ENCODE assay signal across 8 cellular contexts in the genomic region with DNA sequence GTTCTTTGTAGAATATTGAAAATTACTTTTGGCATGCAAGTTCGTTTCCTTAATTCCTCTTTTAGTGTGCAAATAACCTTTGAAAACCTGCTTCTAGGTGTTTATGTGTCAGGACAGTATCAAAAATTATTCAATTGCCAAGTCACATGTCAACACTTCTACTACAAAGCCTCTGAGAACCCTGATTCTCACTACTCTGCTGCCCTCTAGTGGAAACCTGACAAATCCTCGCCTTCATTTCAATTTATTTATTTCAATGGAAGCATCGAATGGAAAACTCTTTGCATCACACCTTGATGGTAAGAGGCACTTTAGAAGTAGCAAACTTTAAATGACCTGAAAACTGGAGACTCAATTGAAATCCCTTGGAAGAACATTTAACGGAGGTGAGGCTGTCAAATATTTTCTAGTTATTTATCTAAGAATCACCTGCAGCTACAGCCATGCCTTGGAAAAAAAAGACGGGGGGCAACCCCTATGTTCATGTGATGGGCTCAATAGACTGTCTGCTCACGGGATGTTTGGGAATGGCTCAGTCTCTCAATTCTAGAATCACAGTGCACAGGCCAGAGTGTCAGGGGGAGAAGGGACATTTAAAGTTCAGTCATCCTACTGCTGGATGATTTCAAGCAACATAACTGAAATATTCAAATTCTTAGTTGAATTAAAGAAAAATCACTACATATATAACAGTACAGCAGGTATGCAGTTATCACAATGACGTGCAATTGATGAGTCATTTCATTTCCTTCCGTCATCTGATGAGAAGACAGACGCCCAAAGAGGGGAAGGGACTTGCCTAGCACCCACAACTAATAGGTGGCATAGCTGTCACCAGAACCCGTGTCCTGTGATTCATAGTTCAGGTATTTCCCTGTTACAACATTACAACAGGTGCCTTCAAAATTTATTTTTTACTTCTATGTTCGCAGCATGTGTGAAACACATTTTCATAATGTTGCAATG.
DNase-seq lines count a peak whose midpoint lies in the region; ATAC-seq, FAIRE-seq and TF ChIP-seq lines count a peak whose summit lies in the region.

No MANE protein-coding gene starts in this region.

- H3K4ac ChIP-seq in H1 (replicated peaks; ENCODE audit: insufficient read length, low read depth, low read length): no peak overlapping the region
- H3K4ac ChIP-seq in mesendoderm (ENCODE audit: low read depth, low read length): no peak overlapping the region

- no peak for TF ChIP-seq POLR2A in H1 (IDR thresholded peaks at IDR 0.05; ENCODE audit: control extremely low read depth in 1 of 2, low read depth in 2 of 2, low read length in 2 of 2)

- no peak overlapping the region for H3K27ac Mint-ChIP-seq in stimulated activated memory B cell treated with anti-CD40 and anti-IgM and Interleukin-4, amounts not matched to agents 10 μg/mL and 1 μg/mL and 100 μg/mL, for 72 hours

- no peak overlapping the region for H3K23ac ChIP-seq in H1 (ENCODE audit: insufficient read length)
- H3K23ac ChIP-seq in mesendoderm (ENCODE audit: low read length): no peak overlapping the region

- POLR2A ChIA-PET in H1 (lab: Charles Lee; ENCODE audit: partially characterized antibody): interaction anchor here (0.6 kb wide), 1 partner anchor 33 kb away, joined by 3 read pairs; no protein-coding TSS in a partner anchor

- H3K4me3 ChIP-seq in H1 (ENCODE audit: extremely low read depth in 1 of 4, insufficient read depth in 2 of 4, low read depth in 3 of 4, low read length in 4 of 4) (no peak overlapping the region), mesendoderm (ENCODE audit: low read length) (no peak overlapping the region)

- H3K27ac ChIP-seq in H1 (ENCODE audit: low read depth, low read length) (no peak overlapping the region), mesendoderm (ENCODE audit: low read depth, low read length) (no peak overlapping the region)

- no peak overlapping the region for H3K4me2 ChIP-seq in H1 (ENCODE audit: insufficient read depth in 1 of 2, low read depth in 2 of 2, low read length in 2 of 2)
- no peak overlapping the region for H3K4me2 ChIP-seq in mesendoderm (ENCODE audit: low read length)

- no peak for ATAC-seq in stimulated activated memory B cell treated with anti-CD40 and anti-IgM and Interleukin-4, amounts not matched to agents 10 μg/mL and 1 μg/mL and 100 μg/mL, for 72 hours

- H3K4me1 ChIP-seq in H1 (replicated peaks in 1 of 4; ENCODE audit: control insufficient read depth in 3 of 4, insufficient read depth in 4 of 4, low read length in 3 of 4) (no peaks in the 10 kb centered on the region), mesendoderm (ENCODE audit: control insufficient read depth, low read depth, low read length) (no peaks in the 10 kb centered on the region)

- H3K4me1 Mint-ChIP-seq in stimulated activated memory B cell treated with anti-CD40 and anti-IgM and Interleukin-4, amounts not matched to agents 10 μg/mL and 1 μg/mL and 100 μg/mL, for 72 hours: no peaks in the 10 kb centered on the region

- H2AK5ac ChIP-seq in H1 (ENCODE audit: low read depth, low read length): no peak overlapping the region
- no peak overlapping the region for H2AK5ac ChIP-seq in mesendoderm (ENCODE audit: low read length)

- FAIRE-seq in GM18507 (lab: Jason Lieb, UNC) (peak; percentile 79), RCC 7860 (lab: Jason Lieb, UNC) (peak; percentile 83), H1 (lab: Jason Lieb, UNC) (peak; percentile 88)

- H2BK12ac ChIP-seq in H1 (ENCODE audit: low read depth, low read length): no peak overlapping the region

- H4K8ac ChIP-seq in H1 (ENCODE audit: extremely low read depth, insufficient read depth, low read length) (no peak overlapping the region), mesendoderm (ENCODE audit: low read depth, low read length) (no peak overlapping the region)

- H3K18ac ChIP-seq in H1 (ENCODE audit: extremely low read depth, low read length) (no peak overlapping the region), mesendoderm (ENCODE audit: low read length) (no peak overlapping the region)

- H3K36me3 ChIP-seq in H1 (ENCODE audit: control insufficient read depth in 2 of 4, insufficient read depth in 4 of 4, low read length in 3 of 4) (no peaks in the 10 kb centered on the region), mesendoderm (ENCODE audit: control insufficient read depth, insufficient read depth, low read length) (no peaks in the 10 kb centered on the region)

- no peak overlapping the region for H2AFZ ChIP-seq in H1 (ENCODE audit: low read length)

- no peak for TF ChIP-seq EP300 in H1 (IDR thresholded peaks at IDR 0.05; ENCODE audit: borderline replicate concordance in 1 of 2, low read depth in 2 of 2, low read length in 2 of 2)

- CTCF ChIA-PET in H1 (lab: Charles Lee; ENCODE audit: partially characterized antibody): interaction anchor here (0.7 to 22.6 kb wide), 21 partner anchors 9 to 1091 kb away, joined by 3 to 424 read pairs (median 4); no protein-coding TSS in a partner anchor

- DNase-seq in C1 segment of cervical spinal cord (lab: John Stamatoyannopoulos, UW): peak in 8 of 14 donors; percentile 1 to 33 (median 6)
- peak; percentile 7 for DNase-seq in GM18507 (ENCODE audit: extremely low spot score, insufficient read length, low read depth)
- DNase-seq in M059J (ENCODE audit: low read depth): peak; percentile 75
- peak; percentile 52 for DNase-seq in RCC 7860 (ENCODE audit: low spot score)
- DNase-seq in H1 (ENCODE audit: low read depth in 1 of 2, low spot score in 2 of 2): peak in 1 of 2 experiments; percentile 52
- DNase-seq in mesendoderm: peak; percentile 69
- DNase-seq in activated effector memory CD4-positive, alpha-beta T cell treated with Interleukin-2 at 50 U/mL for 16 hours: no peak

- 53% methylated on average over 11 of the region's 11 CpGs; no CpG with 5 or more reads in 1 of the 2 experiments for WGBS in H1 (ENCODE audit: extremely low coverage in 1 of 2, insufficient coverage in 1 of 2, insufficient read length in 1 of 2, insufficient replicate concordance in 2 of 2, low coverage in 1 of 2, low lambda C conversion rate in 2 of 2, missing lambda C conversion rate in 1 of 2), 2 experiments
- no CpG with 5 or more reads among the region's 11 CpGs for WGBS in mesendoderm (ENCODE audit: extremely low coverage, insufficient coverage, low lambda C conversion rate)

- no peak overlapping the region for H3K9ac ChIP-seq in H1 (replicated peaks in 1 of 4; ENCODE audit: extremely low read depth in 1 of 4, low read depth in 3 of 4, low read length in 3 of 4)
- H3K9ac ChIP-seq in mesendoderm (ENCODE audit: low read length): no peak overlapping the region

- no peak overlapping the region for H3K56ac ChIP-seq in H1 (replicated peaks; ENCODE audit: insufficient read length, low read depth, low read length)
- H3K56ac ChIP-seq in mesendoderm (ENCODE audit: low read length): no peak overlapping the region

- H4K5ac ChIP-seq in H1 (ENCODE audit: insufficient read length, low read depth, low read length): no peak overlapping the region
- no peak overlapping the region for H4K5ac ChIP-seq in mesendoderm (ENCODE audit: low read length)

- H3K27me3 Mint-ChIP-seq in stimulated activated memory B cell treated with anti-CD40 and anti-IgM and Interleukin-4, amounts not matched to agents 10 μg/mL and 1 μg/mL and 100 μg/mL, for 72 hours: no peaks in the 10 kb centered on the region

- peak in 2 of 3 experiments; percentile 72; a peak in 3 of 4 replicates for TF ChIP-seq CTCF in H1 (IDR thresholded peaks at IDR 0.05; ENCODE audit: control extremely low read depth in 1 of 3, insufficient read depth in 1 of 3, low read depth in 1 of 3, low read length in 3 of 3)

- H2BK15ac ChIP-seq in H1 (ENCODE audit: low read length) (no peak overlapping the region), mesendoderm (replicated peaks; ENCODE audit: low read depth) (no peak overlapping the region)

- H2BK20ac ChIP-seq in H1 (ENCODE audit: low read length): no peak overlapping the region

- H3K79me1 ChIP-seq in H1 (ENCODE audit: low read depth, low read length) (no peaks in the 10 kb centered on the region), mesendoderm (ENCODE audit: low read length) (no peaks in the 10 kb centered on the region)

- H3K14ac ChIP-seq in H1 (ENCODE audit: insufficient read length): no peak overlapping the region

- TF ChIP-seq RAD21 in H1 (IDR thresholded peaks at IDR 0.05 in 1 of 2, conservative IDR thresholded peaks at IDR 0.05 in 1 of 2; ENCODE audit: low read depth in 2 of 2, low read length in 2 of 2): peak; percentile 95 to 98

- no peaks in the 10 kb centered on the region for H4K20me1 ChIP-seq in H1 (replicated peaks in 1 of 2; ENCODE audit: control insufficient read depth in 1 of 2, insufficient read depth in 2 of 2, low read length in 2 of 2)

- no peak overlapping the region for H4K91ac ChIP-seq in H1 (replicated peaks; ENCODE audit: insufficient read length, low read length)

- peaks cover 2% of the 10 kb centered on the region; the same call in 1 of the 2 replicates for H3K23me2 ChIP-seq in H1 (ENCODE audit: low read depth, low read length)

- H2BK5ac ChIP-seq in H1 (ENCODE audit: low read depth, low read length) (no peak overlapping the region), mesendoderm (ENCODE audit: low read length) (no peak overlapping the region)

- H3K36me3 Mint-ChIP-seq in stimulated activated memory B cell treated with anti-CD40 and anti-IgM and Interleukin-4, amounts not matched to agents 10 μg/mL and 1 μg/mL and 100 μg/mL, for 72 hours: no peaks in the 10 kb centered on the region

- H3K4me3 Mint-ChIP-seq in stimulated activated memory B cell treated with anti-CD40 and anti-IgM and Interleukin-4, amounts not matched to agents 10 μg/mL and 1 μg/mL and 100 μg/mL, for 72 hours: no peak overlapping the region

- H3K27me3 ChIP-seq in H1 (replicated peaks in 1 of 4; ENCODE audit: control insufficient read depth in 3 of 4, extremely low read depth in 1 of 4, insufficient read depth in 3 of 4, low read length in 3 of 4) (no peaks in the 10 kb centered on the region), mesendoderm (ENCODE audit: insufficient read depth, low read length, poor library complexity) (no peaks in the 10 kb centered on the region)

- H2BK120ac ChIP-seq in H1 (replicated peaks; ENCODE audit: low read depth, low read length) (no peak overlapping the region), mesendoderm (ENCODE audit: low read depth, low read length) (no peak overlapping the region)

- H3K79me2 ChIP-seq in H1 (ENCODE audit: control insufficient read depth in 1 of 2, insufficient read depth in 2 of 2, low read length in 2 of 2): no peaks in the 10 kb centered on the region
- H3K79me2 ChIP-seq in mesendoderm (ENCODE audit: control insufficient read depth, insufficient read depth, low read length): no peaks in the 10 kb centered on the region

- peaks cover 3% of the 10 kb centered on the region for H3K9me3 Mint-ChIP-seq in stimulated activated memory B cell treated with anti-CD40 and anti-IgM and Interleukin-4, amounts not matched to agents 10 μg/mL and 1 μg/mL and 100 μg/mL, for 72 hours

- H3K9me3 ChIP-seq in H1 (ENCODE audit: insufficient read depth in 2 of 2, low read depth in 1 of 2, low read length in 1 of 2): no peaks in the 10 kb centered on the region

TF ChIP-seq in H1, 55 proteins besides CTCF, POLR2A, EP300 and RAD21 (continues in another document):
- TF ChIP-seq ATF3 (IDR thresholded peaks at IDR 0.05; ENCODE audit: insufficient read depth, low read depth, low read length): no peak
